ENCODE assay signal across 1 cellular context in the genomic region with DNA sequence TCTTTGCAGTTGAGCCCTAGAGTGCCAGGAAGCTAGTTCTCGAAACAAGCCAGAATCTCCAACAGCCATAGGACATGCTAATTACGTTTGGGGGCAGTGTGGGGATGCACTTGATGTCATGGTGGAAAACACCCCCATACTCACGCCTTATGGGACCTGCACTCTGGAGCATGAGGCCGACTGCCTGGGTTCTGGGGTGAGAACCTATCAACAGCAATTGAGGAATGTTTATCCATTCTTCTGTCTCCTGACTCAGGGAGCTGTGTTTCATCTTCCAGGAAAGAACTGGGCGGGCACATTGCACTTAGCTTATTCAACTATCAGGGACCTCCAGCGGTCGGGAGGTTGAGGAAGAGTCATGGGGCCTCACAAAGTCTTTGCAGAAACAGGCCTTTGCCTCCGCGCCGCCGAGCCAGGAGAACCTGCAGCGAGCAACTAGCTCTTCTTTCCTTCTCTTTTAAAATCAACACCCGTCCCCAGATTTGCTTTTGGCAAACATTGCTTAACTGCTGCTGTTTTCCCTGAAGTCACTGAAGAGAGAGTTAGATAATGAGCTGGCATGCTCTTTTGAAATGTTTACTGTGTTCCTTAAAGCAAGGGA.
A peak's percentile ranks its signal among the peaks of the same experiment; 100 is the strongest.
TF ChIP-seq lines count a peak whose summit lies in the region.

No MANE protein-coding gene starts in this region.

TF ChIP-seq in HepG2, 621 proteins besides CTCF, POLR2A, EP300 and RAD21 (continued from another document and continues in another):
- TF ChIP-seq, protein P1, sequence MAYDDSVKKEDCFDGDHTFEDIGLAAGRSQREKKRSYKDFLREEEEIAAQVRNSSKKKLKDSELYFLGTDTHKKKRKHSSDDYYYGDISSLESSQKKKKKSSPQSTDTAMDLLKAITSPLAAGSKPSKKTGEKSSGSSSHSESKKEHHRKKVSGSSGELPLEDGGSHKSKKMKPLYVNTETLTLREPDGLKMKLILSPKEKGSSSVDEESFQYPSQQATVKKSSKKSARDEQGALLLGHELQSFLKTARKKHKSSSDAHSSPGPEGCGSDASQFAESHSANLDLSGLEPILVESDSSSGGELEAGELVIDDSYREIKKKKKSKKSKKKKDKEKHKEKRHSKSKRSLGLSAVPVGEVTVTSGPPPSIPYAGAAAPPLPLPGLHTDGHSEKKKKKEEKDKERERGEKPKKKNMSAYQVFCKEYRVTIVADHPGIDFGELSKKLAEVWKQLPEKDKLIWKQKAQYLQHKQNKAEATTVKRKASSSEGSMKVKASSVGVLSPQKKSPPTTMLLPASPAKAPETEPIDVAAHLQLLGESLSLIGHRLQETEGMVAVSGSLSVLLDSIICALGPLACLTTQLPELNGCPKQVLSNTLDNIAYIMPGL (CRISPR knock-in tag; IDR thresholded peaks at IDR 0.05; ENCODE audit: borderline replicate concordance in 1 of 2, low read depth in 1 of 2), result 0 out of 4 replicates have a peak, but pooled peaks of 1 of the 2 experiments have one; percentile 41
- TF ChIP-seq ZNF337 (CRISPR knock-in tag; IDR thresholded peaks at IDR 0.05; ENCODE audit: borderline replicate concordance, low read depth), result no peak
- TF ChIP-seq ZNF343 (CRISPR knock-in tag; IDR thresholded peaks at IDR 0.05), result 0 out of 2 replicates have a peak, but pooled peaks have one; percentile 26
- TF ChIP-seq, protein P2, sequence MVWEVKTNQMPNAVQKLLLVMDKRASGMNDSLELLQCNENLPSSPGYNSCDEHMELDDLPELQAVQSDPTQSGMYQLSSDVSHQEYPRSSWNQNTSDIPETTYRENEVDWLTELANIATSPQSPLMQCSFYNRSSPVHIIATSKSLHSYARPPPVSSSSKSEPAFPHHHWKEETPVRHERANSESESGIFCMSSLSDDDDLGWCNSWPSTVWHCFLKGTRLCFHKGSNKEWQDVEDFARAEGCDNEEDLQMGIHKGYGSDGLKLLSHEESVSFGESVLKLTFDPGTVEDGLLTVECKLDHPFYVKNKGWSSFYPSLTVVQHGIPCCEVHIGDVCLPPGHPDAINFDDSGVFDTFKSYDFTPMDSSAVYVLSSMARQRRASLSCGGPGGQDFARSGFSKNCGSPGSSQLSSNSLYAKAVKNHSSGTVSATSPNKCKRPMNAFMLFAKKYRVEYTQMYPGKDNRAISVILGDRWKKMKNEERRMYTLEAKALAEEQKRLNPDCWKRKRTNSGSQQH (CRISPR knock-in tag; IDR thresholded peaks at IDR 0.05; ENCODE audit: low read depth), result no peak; the same call in 1 of the 2 replicates
- no peak for TF ChIP-seq ZNF496 (CRISPR knock-in tag; IDR thresholded peaks at IDR 0.05; ENCODE audit: insufficient replicate concordance)
- TF ChIP-seq ZNF124 (CRISPR knock-in tag; IDR thresholded peaks at IDR 0.05), result no peak
- TF ChIP-seq, protein P3, sequence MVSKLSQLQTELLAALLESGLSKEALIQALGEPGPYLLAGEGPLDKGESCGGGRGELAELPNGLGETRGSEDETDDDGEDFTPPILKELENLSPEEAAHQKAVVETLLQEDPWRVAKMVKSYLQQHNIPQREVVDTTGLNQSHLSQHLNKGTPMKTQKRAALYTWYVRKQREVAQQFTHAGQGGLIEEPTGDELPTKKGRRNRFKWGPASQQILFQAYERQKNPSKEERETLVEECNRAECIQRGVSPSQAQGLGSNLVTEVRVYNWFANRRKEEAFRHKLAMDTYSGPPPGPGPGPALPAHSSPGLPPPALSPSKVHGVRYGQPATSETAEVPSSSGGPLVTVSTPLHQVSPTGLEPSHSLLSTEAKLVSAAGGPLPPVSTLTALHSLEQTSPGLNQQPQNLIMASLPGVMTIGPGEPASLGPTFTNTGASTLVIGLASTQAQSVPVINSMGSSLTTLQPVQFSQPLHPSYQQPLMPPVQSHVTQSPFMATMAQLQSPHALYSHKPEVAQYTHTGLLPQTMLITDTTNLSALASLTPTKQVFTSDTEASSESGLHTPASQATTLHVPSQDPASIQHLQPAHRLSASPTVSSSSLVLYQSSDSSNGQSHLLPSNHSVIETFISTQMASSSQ (IDR thresholded peaks at IDR 0.05; ENCODE audit: low read depth), result peak; percentile 58
- TF ChIP-seq, protein P3 (CRISPR knock-in tag; IDR thresholded peaks at IDR 0.05; ENCODE audit: borderline replicate concordance), result peak; percentile 63; the same call in 1 of the 2 replicates
- TF ChIP-seq SPEN (CRISPR knock-in tag; IDR thresholded peaks at IDR 0.05; ENCODE audit: low read depth), result no peak
- TF ChIP-seq, protein P4, sequence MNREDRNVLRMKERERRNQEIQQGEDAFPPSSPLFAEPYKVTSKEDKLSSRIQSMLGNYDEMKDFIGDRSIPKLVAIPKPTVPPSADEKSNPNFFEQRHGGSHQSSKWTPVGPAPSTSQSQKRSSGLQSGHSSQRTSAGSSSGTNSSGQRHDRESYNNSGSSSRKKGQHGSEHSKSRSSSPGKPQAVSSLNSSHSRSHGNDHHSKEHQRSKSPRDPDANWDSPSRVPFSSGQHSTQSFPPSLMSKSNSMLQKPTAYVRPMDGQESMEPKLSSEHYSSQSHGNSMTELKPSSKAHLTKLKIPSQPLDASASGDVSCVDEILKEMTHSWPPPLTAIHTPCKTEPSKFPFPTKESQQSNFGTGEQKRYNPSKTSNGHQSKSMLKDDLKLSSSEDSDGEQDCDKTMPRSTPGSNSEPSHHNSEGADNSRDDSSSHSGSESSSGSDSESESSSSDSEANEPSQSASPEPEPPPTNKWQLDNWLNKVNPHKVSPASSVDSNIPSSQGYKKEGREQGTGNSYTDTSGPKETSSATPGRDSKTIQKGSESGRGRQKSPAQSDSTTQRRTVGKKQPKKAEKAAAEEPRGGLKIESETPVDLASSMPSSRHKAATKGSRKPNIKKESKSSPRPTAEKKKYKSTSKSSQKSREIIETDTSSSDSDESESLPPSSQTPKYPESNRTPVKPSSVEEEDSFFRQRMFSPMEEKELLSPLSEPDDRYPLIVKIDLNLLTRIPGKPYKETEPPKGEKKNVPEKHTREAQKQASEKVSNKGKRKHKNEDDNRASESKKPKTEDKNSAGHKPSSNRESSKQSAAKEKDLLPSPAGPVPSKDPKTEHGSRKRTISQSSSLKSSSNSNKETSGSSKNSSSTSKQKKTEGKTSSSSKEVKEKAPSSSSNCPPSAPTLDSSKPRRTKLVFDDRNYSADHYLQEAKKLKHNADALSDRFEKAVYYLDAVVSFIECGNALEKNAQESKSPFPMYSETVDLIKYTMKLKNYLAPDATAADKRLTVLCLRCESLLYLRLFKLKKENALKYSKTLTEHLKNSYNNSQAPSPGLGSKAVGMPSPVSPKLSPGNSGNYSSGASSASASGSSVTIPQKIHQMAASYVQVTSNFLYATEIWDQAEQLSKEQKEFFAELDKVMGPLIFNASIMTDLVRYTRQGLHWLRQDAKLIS (CRISPR knock-in tag; IDR thresholded peaks at IDR 0.05), result no peak
- TF ChIP-seq, protein P5, sequence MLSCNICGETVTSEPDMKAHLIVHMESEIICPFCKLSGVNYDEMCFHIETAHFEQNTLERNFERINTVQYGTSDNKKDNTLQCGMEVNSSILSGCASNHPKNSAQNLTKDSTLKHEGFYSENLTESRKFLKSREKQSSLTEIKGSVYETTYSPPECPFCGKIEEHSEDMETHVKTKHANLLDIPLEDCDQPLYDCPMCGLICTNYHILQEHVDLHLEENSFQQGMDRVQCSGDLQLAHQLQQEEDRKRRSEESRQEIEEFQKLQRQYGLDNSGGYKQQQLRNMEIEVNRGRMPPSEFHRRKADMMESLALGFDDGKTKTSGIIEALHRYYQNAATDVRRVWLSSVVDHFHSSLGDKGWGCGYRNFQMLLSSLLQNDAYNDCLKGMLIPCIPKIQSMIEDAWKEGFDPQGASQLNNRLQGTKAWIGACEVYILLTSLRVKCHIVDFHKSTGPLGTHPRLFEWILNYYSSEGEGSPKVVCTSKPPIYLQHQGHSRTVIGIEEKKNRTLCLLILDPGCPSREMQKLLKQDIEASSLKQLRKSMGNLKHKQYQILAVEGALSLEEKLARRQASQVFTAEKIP (CRISPR knock-in tag; IDR thresholded peaks at IDR 0.05; ENCODE audit: borderline replicate concordance), result no peak
- TF ChIP-seq, protein P6, sequence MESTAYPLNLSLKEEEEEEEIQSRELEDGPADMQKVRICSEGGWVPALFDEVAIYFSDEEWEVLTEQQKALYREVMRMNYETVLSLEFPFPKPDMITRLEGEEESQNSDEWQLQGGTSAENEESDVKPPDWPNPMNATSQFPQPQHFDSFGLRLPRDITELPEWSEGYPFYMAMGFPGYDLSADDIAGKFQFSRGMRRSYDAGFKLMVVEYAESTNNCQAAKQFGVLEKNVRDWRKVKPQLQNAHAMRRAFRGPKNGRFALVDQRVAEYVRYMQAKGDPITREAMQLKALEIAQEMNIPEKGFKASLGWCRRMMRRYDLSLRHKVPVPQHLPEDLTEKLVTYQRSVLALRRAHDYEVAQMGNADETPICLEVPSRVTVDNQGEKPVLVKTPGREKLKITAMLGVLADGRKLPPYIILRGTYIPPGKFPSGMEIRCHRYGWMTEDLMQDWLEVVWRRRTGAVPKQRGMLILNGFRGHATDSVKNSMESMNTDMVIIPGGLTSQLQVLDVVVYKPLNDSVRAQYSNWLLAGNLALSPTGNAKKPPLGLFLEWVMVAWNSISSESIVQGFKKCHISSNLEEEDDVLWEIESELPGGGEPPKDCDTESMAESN (CRISPR knock-in tag; conservative IDR thresholded peaks at IDR 0.05), result no peak
- 0 out of 2 replicates have a peak, but pooled peaks have one; percentile 31 for TF ChIP-seq ZNF572 (CRISPR knock-in tag; IDR thresholded peaks at IDR 0.05)
- TF ChIP-seq, protein P7, sequence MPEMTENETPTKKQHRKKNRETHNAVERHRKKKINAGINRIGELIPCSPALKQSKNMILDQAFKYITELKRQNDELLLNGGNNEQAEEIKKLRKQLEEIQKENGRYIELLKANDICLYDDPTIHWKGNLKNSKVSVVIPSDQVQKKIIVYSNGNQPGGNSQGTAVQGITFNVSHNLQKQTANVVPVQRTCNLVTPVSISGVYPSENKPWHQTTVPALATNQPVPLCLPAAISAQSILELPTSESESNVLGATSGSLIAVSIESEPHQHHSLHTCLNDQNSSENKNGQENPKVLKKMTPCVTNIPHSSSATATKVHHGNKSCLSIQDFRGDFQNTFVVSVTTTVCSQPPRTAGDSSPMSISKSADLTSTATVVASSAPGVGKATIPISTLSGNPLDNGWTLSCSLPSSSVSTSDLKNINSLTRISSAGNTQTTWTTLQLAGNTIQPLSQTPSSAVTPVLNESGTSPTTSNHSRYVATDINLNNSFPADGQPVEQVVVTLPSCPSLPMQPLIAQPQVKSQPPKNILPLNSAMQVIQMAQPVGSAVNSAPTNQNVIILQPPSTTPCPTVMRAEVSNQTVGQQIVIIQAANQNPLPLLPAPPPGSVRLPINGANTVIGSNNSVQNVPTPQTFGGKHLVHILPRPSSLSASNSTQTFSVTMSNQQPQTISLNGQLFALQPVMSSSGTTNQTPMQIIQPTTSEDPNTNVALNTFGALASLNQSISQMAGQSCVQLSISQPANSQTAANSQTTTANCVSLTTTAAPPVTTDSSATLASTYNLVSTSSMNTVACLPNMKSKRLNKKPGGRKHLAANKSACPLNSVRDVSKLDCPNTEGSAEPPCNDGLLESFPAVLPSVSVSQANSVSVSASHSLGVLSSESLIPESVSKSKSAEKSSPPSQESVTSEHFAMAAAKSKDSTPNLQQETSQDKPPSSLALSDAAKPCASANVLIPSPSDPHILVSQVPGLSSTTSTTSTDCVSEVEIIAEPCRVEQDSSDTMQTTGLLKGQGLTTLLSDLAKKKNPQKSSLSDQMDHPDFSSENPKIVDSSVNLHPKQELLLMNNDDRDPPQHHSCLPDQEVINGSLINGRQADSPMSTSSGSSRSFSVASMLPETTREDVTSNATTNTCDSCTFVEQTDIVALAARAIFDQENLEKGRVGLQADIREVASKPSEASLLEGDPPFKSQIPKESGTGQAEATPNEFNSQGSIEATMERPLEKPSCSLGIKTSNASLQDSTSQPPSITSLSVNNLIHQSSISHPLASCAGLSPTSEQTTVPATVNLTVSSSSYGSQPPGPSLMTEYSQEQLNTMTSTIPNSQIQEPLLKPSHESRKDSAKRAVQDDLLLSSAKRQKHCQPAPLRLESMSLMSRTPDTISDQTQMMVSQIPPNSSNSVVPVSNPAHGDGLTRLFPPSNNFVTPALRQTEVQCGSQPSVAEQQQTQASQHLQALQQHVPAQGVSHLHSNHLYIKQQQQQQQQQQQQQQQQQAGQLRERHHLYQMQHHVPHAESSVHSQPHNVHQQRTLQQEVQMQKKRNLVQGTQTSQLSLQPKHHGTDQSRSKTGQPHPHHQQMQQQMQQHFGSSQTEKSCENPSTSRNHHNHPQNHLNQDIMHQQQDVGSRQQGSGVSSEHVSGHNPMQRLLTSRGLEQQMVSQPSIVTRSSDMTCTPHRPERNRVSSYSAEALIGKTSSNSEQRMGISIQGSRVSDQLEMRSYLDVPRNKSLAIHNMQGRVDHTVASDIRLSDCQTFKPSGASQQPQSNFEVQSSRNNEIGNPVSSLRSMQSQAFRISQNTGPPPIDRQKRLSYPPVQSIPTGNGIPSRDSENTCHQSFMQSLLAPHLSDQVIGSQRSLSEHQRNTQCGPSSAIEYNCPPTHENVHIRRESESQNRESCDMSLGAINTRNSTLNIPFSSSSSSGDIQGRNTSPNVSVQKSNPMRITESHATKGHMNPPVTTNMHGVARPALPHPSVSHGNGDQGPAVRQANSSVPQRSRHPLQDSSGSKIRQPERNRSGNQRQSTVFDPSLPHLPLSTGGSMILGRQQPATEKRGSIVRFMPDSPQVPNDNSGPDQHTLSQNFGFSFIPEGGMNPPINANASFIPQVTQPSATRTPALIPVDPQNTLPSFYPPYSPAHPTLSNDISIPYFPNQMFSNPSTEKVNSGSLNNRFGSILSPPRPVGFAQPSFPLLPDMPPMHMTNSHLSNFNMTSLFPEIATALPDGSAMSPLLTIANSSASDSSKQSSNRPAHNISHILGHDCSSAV (CRISPR knock-in tag; IDR thresholded peaks at IDR 0.05; ENCODE audit: borderline replicate concordance), result no peak
- peak; percentile 73; the same call in 1 of the 2 replicates for TF ChIP-seq KLF6 (CRISPR knock-in tag; IDR thresholded peaks at IDR 0.05)
- TF ChIP-seq STAT5B (CRISPR knock-in tag; IDR thresholded peaks at IDR 0.05), result no peak
- TF ChIP-seq ZNF747 (CRISPR knock-in tag; IDR thresholded peaks at IDR 0.05; ENCODE audit: borderline replicate concordance), result 0 out of 2 replicates have a peak, but pooled peaks have one; percentile 41
- no peak for TF ChIP-seq ZNF841 (CRISPR knock-in tag; IDR thresholded peaks at IDR 0.05; ENCODE audit: borderline replicate concordance)
- TF ChIP-seq ZNF10 (CRISPR knock-in tag; IDR thresholded peaks at IDR 0.05; ENCODE audit: borderline replicate concordance, low read depth), result no peak
- TF ChIP-seq, protein P8, sequence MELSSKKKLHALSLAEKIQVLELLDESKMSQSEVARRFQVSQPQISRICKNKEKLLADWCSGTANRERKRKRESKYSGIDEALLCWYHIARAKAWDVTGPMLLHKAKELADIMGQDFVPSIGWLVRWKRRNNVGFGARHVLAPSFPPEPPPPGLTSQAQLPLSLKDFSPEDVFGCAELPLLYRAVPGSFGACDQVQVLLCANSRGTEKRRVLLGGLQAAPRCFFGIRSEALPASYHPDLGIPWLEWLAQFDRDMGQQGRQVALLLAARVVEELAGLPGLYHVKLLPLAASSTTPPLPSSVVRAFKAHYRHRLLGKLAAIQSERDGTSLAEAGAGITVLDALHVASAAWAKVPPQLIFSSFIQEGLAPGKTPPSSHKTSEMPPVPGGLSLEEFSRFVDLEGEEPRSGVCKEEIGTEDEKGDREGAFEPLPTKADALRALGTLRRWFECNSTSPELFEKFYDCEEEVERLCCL (CRISPR knock-in tag; IDR thresholded peaks at IDR 0.05; ENCODE audit: borderline replicate concordance), result no peak
- peak; percentile 68; the same call in 1 of the 2 replicates for TF ChIP-seq TCF7 (IDR thresholded peaks at IDR 0.05; ENCODE audit: low read depth)
